Comparison of ENCODE assay signal across 8 cellular contexts in genomic region chr16:67415872-67416793, GRCh38. TPM values are rescaled to one million over a fixed set of nuclear protein-coding genes. Genes with fewer than 3 reads are reported as not detected.
A peak's percentile ranks its signal among the peaks of the same experiment; 100 is the strongest.
DNase-seq lines count a peak whose midpoint lies in the region; ATAC-seq and TF ChIP-seq lines count a peak whose summit lies in the region.

ZDHHC1 (minus strand) TSS chr16:67416477; CDS start chr16:67407775, 8,702 bp downstream.

- no peaks in the 10 kb centered on the region for H4K20me1 ChIP-seq in GM23248 (ENCODE audit: insufficient read depth)

- TF ChIP-seq CTCF in epithelial cell of proximal tubule (conservative IDR thresholded peaks at IDR 0.05; ENCODE audit: low read depth, low read length), result peak; percentile 41
- peak; percentile 41 for TF ChIP-seq CTCF in mesothelial cell of epicardium (IDR thresholded peaks at IDR 0.05; ENCODE audit: unreplicated experiment)

- no peaks in the 10 kb centered on the region for H3K36me3 Mint-ChIP-seq in mesothelial cell of epicardium
- H3K36me3 Mint-ChIP-seq in stimulated activated naive B cell treated with anti-CD40 and anti-IgM and Interleukin-4, amounts not matched to agents 10 μg/mL and 1 μg/mL and 100 μg/mL, for 72 hours, result no peaks in the 10 kb centered on the region

- H3K4me2 ChIP-seq in GM23248 (ENCODE audit: unreplicated experiment), result peak within 1 kb of the TSS; percentile 95

- no peaks in the 10 kb centered on the region for H3K36me3 ChIP-seq in GM23248 (ENCODE audit: low read depth)

- H3K4me3 Mint-ChIP-seq in mesothelial cell of epicardium, result peak within 1 kb of the TSS; percentile 75
- H3K4me3 Mint-ChIP-seq in stimulated activated naive B cell treated with anti-CD40 and anti-IgM and Interleukin-4, amounts not matched to agents 10 μg/mL and 1 μg/mL and 100 μg/mL, for 72 hours, result peak within 1 kb of the TSS; percentile 85 to 86

- H3K27me3 ChIP-seq in GM23248 (replicated peaks; ENCODE audit: insufficient read depth), result no peaks in the 10 kb centered on the region

- in situ Hi-C loops in GM23248 (cut with MboI), result no loop called here

- H3K9me3 ChIP-seq in GM23248 (ENCODE audit: low read depth), result no peaks in the 10 kb centered on the region

- H3K27me3 Mint-ChIP-seq in mesothelial cell of epicardium (ENCODE audit: low read depth), result no peaks in the 10 kb centered on the region
- H3K27me3 Mint-ChIP-seq in stimulated activated naive B cell treated with anti-CD40 and anti-IgM and Interleukin-4, amounts not matched to agents 10 μg/mL and 1 μg/mL and 100 μg/mL, for 72 hours, result peaks cover 18 to 27% of the 10 kb centered on the region in 2 donors

- peak within 1 kb of the TSS; percentile 95 for H3K9ac ChIP-seq in GM23248

- H3K9me2 ChIP-seq in GM23248 (ENCODE audit: insufficient read depth), result no peaks in the 10 kb centered on the region

- H3K4me3 ChIP-seq in GM23248, result peak within 1 kb of the TSS; percentile 80
- peak within 1 kb of the TSS; percentile 75 for H3K4me3 ChIP-seq in epithelial cell of proximal tubule (ENCODE audit: low read depth, low read length)

- H3K4me1 ChIP-seq in GM23248 (ENCODE audit: insufficient read depth), result peaks cover 11% of the 10 kb centered on the region; the same call in 1 of the 2 replicates

- 1 to 2% methylated on average over 68 to 72 of the region's 73 CpGs for WGBS in GM23248 (ENCODE audit: low coverage in 1 of 2, low lambda C conversion rate in 2 of 2, missing lambda C conversion rate in 2 of 2), 2 experiments

- no peaks in the 10 kb centered on the region for H3K9me3 Mint-ChIP-seq in mesothelial cell of epicardium
- H3K9me3 Mint-ChIP-seq in stimulated activated naive B cell treated with anti-CD40 and anti-IgM and Interleukin-4, amounts not matched to agents 10 μg/mL and 1 μg/mL and 100 μg/mL, for 72 hours, result no peaks in the 10 kb centered on the region

- peak; percentile 90 to 92 for ATAC-seq in stimulated activated naive B cell treated with anti-CD40 and anti-IgM and Interleukin-4, amounts not matched to agents 10 μg/mL and 1 μg/mL and 100 μg/mL, for 72 hours (replicated peaks)

- peak within 1 kb of the TSS; percentile 68 for H3K27ac Mint-ChIP-seq in mesothelial cell of epicardium
- H3K27ac Mint-ChIP-seq in stimulated activated naive B cell treated with anti-CD40 and anti-IgM and Interleukin-4, amounts not matched to agents 10 μg/mL and 1 μg/mL and 100 μg/mL, for 72 hours, result peak within 1 kb of the TSS; percentile 56

- DNase-seq in DMS53 (lab: John Stamatoyannopoulos, UW) (peak; percentile 80), GM23248 (peak; percentile 90), NCI-H128 (lab: John Stamatoyannopoulos, UW; ENCODE audit: unreplicated experiment) (peak; percentile 29), epithelial cell of proximal tubule (ENCODE audit: low read depth) (no peak), mesothelial cell of epicardium (ENCODE audit: low spot score in 2 of 2, unreplicated experiment in 2 of 2) (peak; percentile 57 to 84), NCI-H1048 (lab: John Stamatoyannopoulos, UW) (no peak)
- peak; percentile 86 for DNase-seq in activated CD8-positive, alpha-beta memory T cell treated with anti-CD3 and anti-CD28 coated beads, Interleukin-2, amount 50 U/mL, for 48 hours
- DNase-seq in stimulated activated naive B cell treated with anti-CD40 and anti-IgM and Interleukin-4, amounts not matched to agents 10 μg/mL and 1 μg/mL and 100 μg/mL, for 72 hours, result peak; percentile 63

- peaks cover 9% of the 10 kb centered on the region; the same call in 1 of the 2 replicates for H3F3A ChIP-seq in GM23248 (ENCODE audit: insufficient read depth)

- peak within 1 kb of the TSS; percentile 85 for H3K27ac ChIP-seq in GM23248

- H3K79me2 ChIP-seq in GM23248 (ENCODE audit: insufficient read depth), result peaks cover 12% of the 10 kb centered on the region

- H2AFZ ChIP-seq in GM23248, result peak within 1 kb of the TSS; percentile 96

- peaks cover 21% of the 10 kb centered on the region for H3K4me1 Mint-ChIP-seq in mesothelial cell of epicardium
- H3K4me1 Mint-ChIP-seq in stimulated activated naive B cell treated with anti-CD40 and anti-IgM and Interleukin-4, amounts not matched to agents 10 μg/mL and 1 μg/mL and 100 μg/mL, for 72 hours, result peaks cover 14 to 19% of the 10 kb centered on the region in 2 donors

RNA-seq across cellular contexts. Expression of gene ZDHHC1, which starts in this region (rescaled TPM):
- total RNA-seq in GM23248 (2014; rRNA removed; shearing (Covaris generic)), result 9.6 and 10.9 TPM in 2 replicates
- polyA plus RNA-seq in GM23248 (2016; fragmentation: Nextera tagmentation; extraction: Ambion mirVana), result 9.2 and 9.6 TPM in 2 replicates
- total RNA-seq in epithelial cell of proximal tubule (1.8 and 7.3 TPM in 2 replicates), mesothelial cell of epicardium (14.5 to 16.7 TPM (median 15.4 TPM) in 3 replicates)

Comparison
In these comparisons a context has a peak if more than half of its experiments do, and no peak if none do; other contexts are left out.
1. DNase-seq: peak in DMS53 (single experiment), GM23248 (single experiment), NCI-H128 (single experiment), activated CD8-positive, alpha-beta memory T cell treated with anti-CD3 and anti-CD28 coated beads, Interleukin-2, amount 50 U/mL, for 48 hours (single experiment), mesothelial cell of epicardium (2 of 2) and stimulated activated naive B cell treated with anti-CD40 and anti-IgM and Interleukin-4, amounts not matched to agents 10 μg/mL and 1 μg/mL and 100 μg/mL, for 72 hours (single experiment); none in epithelial cell of proximal tubule (single experiment) and NCI-H1048 (single experiment).